In the genomic region with DNA sequence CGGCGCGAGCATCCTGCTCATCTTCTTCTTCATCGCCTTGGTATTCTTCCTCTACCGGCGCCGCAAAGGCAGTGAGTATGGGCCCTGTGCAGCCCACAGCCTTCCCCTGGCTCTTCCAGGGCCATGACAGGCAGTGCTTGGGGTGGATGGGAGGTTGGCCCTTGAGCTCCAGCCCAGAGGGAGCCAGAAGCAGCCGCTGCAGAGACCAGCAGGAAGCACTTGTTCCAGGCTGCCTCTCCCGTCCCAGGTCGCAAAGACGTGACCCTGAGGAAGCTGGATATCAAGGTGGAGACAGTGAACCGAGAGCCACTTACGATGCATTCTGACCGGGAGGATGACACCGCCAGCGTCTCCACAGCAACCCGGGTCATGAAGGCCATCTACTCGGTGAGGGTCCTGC, we compare ENCODE assay signal across 27 cellular contexts.
"Had no signal": no experiment of that assay in that cellular context is flagged by ENCODE, and none has a peak within 500 bp of the region (broad histone marks: within the 10 kb centered on the region; RNA-seq: fewer than 3 reads in every experiment).

No MANE protein-coding gene starts in this region.

- H3K4me3 Mint-ChIP-seq: mesothelial cell of epicardium; naive B cell; nephron; stimulated activated effector memory CD8-positive, alpha-beta T cell treated with anti-CD3 and anti-CD28 coated beads, Interleukin-12 subunit alpha, Interleukin-12 subunit beta, amount 100 ng/mL, for 72 hours had no signal

- H3K27ac ChIP-seq: dorsolateral prefrontal cortex, epithelial cell of prostate, gastrocnemius medialis, pancreas, right lobe of liver, stomach, thyroid gland had no signal

- H3K27ac Mint-ChIP-seq: mesothelial cell of epicardium; nephron; stimulated activated effector memory CD8-positive, alpha-beta T cell treated with anti-CD3 and anti-CD28 coated beads, Interleukin-12 subunit alpha, Interleukin-12 subunit beta, amount 100 ng/mL, for 72 hours had no signal

- H3K4me1 Mint-ChIP-seq: mesothelial cell of epicardium; naive B cell; nephron; stimulated activated effector memory CD8-positive, alpha-beta T cell treated with anti-CD3 and anti-CD28 coated beads, Interleukin-12 subunit alpha, Interleukin-12 subunit beta, amount 100 ng/mL, for 72 hours had no signal

- H3K4me2 ChIP-seq: smooth muscle cell had no signal

- H3K4me1 ChIP-seq: gastrocnemius medialis, pancreas, right lobe of liver, stomach, thyroid gland had no signal

- DNase-seq: cerebellar nuclear complex; dorsolateral prefrontal cortex; effector CD4-positive, alpha-beta T cell; foreskin fibroblast; gastrocnemius medialis; head of caudate nucleus; kidney; mesenchymal stem cell; mucosa of descending colon; naive B cell; occipital lobe; pancreas; right lobe of liver; stimulated activated CD4-positive, alpha-beta T cell treated with anti-CD3 and anti-CD28 coated beads, Interleukin-2, amount 100 ng/mL, for 24 hours; stimulated activated CD4-positive, alpha-beta T cell treated with anti-CD3 and anti-CD28 coated beads, Interleukin-4, amount 100 ng/mL, for 24 hours; stimulated activated naive CD4-positive, alpha-beta T cell treated with Interleukin-2 at 50 U/mL for 16 hours; stomach; thyroid gland; trophoblast cell had no signal

- H3K36me3 ChIP-seq: pancreas, right lobe of liver had no signal

- H3K36me3 Mint-ChIP-seq: naive B cell; stimulated activated effector memory CD8-positive, alpha-beta T cell treated with anti-CD3 and anti-CD28 coated beads, Interleukin-12 subunit alpha, Interleukin-12 subunit beta, amount 100 ng/mL, for 72 hours had no signal

- H3K4me3 ChIP-seq: dorsolateral prefrontal cortex, gastrocnemius medialis, lung, mucosa of descending colon, pancreas, right lobe of liver, smooth muscle cell, stomach, thyroid gland had no signal

- H3K9me3 Mint-ChIP-seq: mesothelial cell of epicardium; naive B cell; nephron; stimulated activated effector memory CD8-positive, alpha-beta T cell treated with anti-CD3 and anti-CD28 coated beads, Interleukin-12 subunit alpha, Interleukin-12 subunit beta, amount 100 ng/mL, for 72 hours had no signal

- H3K9me3 ChIP-seq: gastrocnemius medialis, mucosa of descending colon, pancreas, right lobe of liver, stomach, thyroid gland had no signal

- ATAC-seq: esophagus mucosa; gastrocnemius medialis; left lobe of liver; mucosa of descending colon; pancreas; right lobe of liver; stimulated activated effector memory CD8-positive, alpha-beta T cell treated with anti-CD3 and anti-CD28 coated beads, Interleukin-12 subunit alpha, Interleukin-12 subunit beta, amount 100 ng/mL, for 72 hours had no signal

- H3K27me3 ChIP-seq: gastrocnemius medialis, pancreas, right lobe of liver, stomach, thyroid gland had no signal
